ENCODE assay signal across 8 cellular contexts in genomic region chr4:82898322-82899243, GRCh38. TPM values are rescaled to one million over a fixed set of nuclear protein-coding genes. Genes with fewer than 3 reads are reported as not detected.
DNase-seq lines count a peak whose midpoint lies in the region; ATAC-seq and TF ChIP-seq lines count a peak whose summit lies in the region.

No MANE protein-coding gene starts in this region.

- H3K9me3 ChIP-seq in CD4-positive, CD25-positive, alpha-beta regulatory T cell (ENCODE audit: control insufficient read depth in 2 of 2, low read length in 2 of 2), result no peaks in the 10 kb centered on the region
- no peaks in the 10 kb centered on the region for H3K9me3 ChIP-seq in iPS-18a (ENCODE audit: control insufficient read depth, low read depth, low read length)

- no peaks in the 10 kb centered on the region for H3K9me3 Mint-ChIP-seq in CD4-positive, CD25-positive, alpha-beta regulatory T cell

- H3K27ac ChIP-seq in CD4-positive, CD25-positive, alpha-beta regulatory T cell (ENCODE audit: insufficient read depth, low read length, poor library complexity, severe bottlenecking), result peak overlapping the region; percentile 99
- no peak overlapping the region for H3K27ac ChIP-seq in iPS-18a (ENCODE audit: low read length)

- TF ChIP-seq CTCF in WI38 (IDR thresholded peaks at IDR 0.05; ENCODE audit: low read depth, low read length), result peak; percentile 18; the same call in 1 of the 2 replicates

- H3K36me3 Mint-ChIP-seq in CD4-positive, CD25-positive, alpha-beta regulatory T cell, result peaks cover 16% of the 10 kb centered on the region

- H3K9ac ChIP-seq in iPS-18a (ENCODE audit: low read length), result peak overlapping the region; percentile 82

- ATAC-seq in CD4-positive, CD25-positive, alpha-beta regulatory T cell (ENCODE audit: low read depth in 2 of 2), result no peak
- ATAC-seq in HG02973 (IDR thresholded peaks at IDR 0.05; ENCODE audit: unreplicated experiment), result no peak
- no peak for ATAC-seq in GM18519 (IDR thresholded peaks at IDR 0.05; ENCODE audit: low FRiP score, unreplicated experiment)
- ATAC-seq in HG02763 (IDR thresholded peaks at IDR 0.05; ENCODE audit: unreplicated experiment), result no peak

- peaks cover 8% of the 10 kb centered on the region for H3K27me3 Mint-ChIP-seq in CD4-positive, CD25-positive, alpha-beta regulatory T cell

- DNase-seq in CD4-positive, CD25-positive, alpha-beta regulatory T cell, result peak in 2 of 3 donors; percentile 27 to 57
- peak; percentile 59 for DNase-seq in HCEC 1CT
- DNase-seq in stromal cell of bone marrow (ENCODE audit: low read depth), result peak; percentile 87

- H3K4me3 Mint-ChIP-seq in CD4-positive, CD25-positive, alpha-beta regulatory T cell, result no peak overlapping the region

- H3K27ac Mint-ChIP-seq in CD4-positive, CD25-positive, alpha-beta regulatory T cell, result peak overlapping the region in 2 of 3 donors; percentile 32 to 88

- H3K4me3 ChIP-seq in CD4-positive, CD25-positive, alpha-beta regulatory T cell (ENCODE audit: low read depth, low read length), result peak overlapping the region; percentile 94
- H3K4me3 ChIP-seq in WI38 (ENCODE audit: low read depth, low read length), result peak overlapping the region; percentile 96
- peak overlapping the region; percentile 99 for H3K4me3 ChIP-seq in iPS-18a (ENCODE audit: low read length)

- H3K4me1 ChIP-seq in CD4-positive, CD25-positive, alpha-beta regulatory T cell (ENCODE audit: control insufficient read depth, insufficient read depth, low read length, poor library complexity, severe bottlenecking), result peaks cover 40% of the 10 kb centered on the region
- H3K4me1 ChIP-seq in iPS-18a (ENCODE audit: control insufficient read depth, low read depth, low read length), result peaks cover 8% of the 10 kb centered on the region

- H3K36me3 ChIP-seq in CD4-positive, CD25-positive, alpha-beta regulatory T cell (ENCODE audit: control insufficient read depth, insufficient read depth, low read length), result peaks cover 26% of the 10 kb centered on the region
- H3K36me3 ChIP-seq in iPS-18a (ENCODE audit: control insufficient read depth, low read depth, low read length), result peaks cover 44% of the 10 kb centered on the region

- H3K27me3 ChIP-seq in CD4-positive, CD25-positive, alpha-beta regulatory T cell (ENCODE audit: control insufficient read depth, insufficient read depth, low read length), result no peaks in the 10 kb centered on the region
- H3K27me3 ChIP-seq in iPS-18a (ENCODE audit: control insufficient read depth, insufficient read depth, low read length), result no peaks in the 10 kb centered on the region

- peaks cover 11 to 25% (median 13%) of the 10 kb centered on the region in 4 donors for H3K4me1 Mint-ChIP-seq in CD4-positive, CD25-positive, alpha-beta regulatory T cell

RNA-seq across cellular contexts. Expression of gene THAP9, which starts 2.0 kb away (rescaled TPM):
- 2.3 TPM for total RNA-seq in CD4-positive, CD25-positive, alpha-beta regulatory T cell
- 1 to 10 TPM in 2 of 4 donors, under 1 TPM in 2; 0.37 to 2.0 (median 1.4) TPM for polyA plus RNA-seq in CD4-positive, CD25-positive, alpha-beta regulatory T cell

RNA-seq across cellular contexts. Expression of gene SEC31A, which starts 7.6 kb away (rescaled TPM):
- total RNA-seq in CD4-positive, CD25-positive, alpha-beta regulatory T cell, result 130 TPM
- 100 to 1,000 TPM; 101 to 123 (median 117) TPM for polyA plus RNA-seq in CD4-positive, CD25-positive, alpha-beta regulatory T cell
